In genomic region chr5:134438641-134439621, GRCh38 we compare ENCODE assay signal across 9 cellular contexts. TPM values are rescaled to one million over a fixed set of nuclear protein-coding genes. Genes with fewer than 3 reads are reported as not detected.
DNase-seq lines count a peak whose midpoint lies in the region; ATAC-seq and TF ChIP-seq lines count a peak whose summit lies in the region.
"Had no signal": no experiment of that assay in that cellular context is flagged by ENCODE, and none has a peak within 500 bp of the region (broad histone marks: within the 10 kb centered on the region; RNA-seq: fewer than 3 reads in every experiment).

No MANE protein-coding gene starts in this region.

- H3K36me3 ChIP-seq in PC-9 (ENCODE audit: low read depth) = no peaks in the 10 kb centered on the region
- H3K36me3 ChIP-seq: thoracic aorta had no signal

- peaks cover 57% of the 10 kb centered on the region for H3K4me1 ChIP-seq in PC-9 (replicated peaks; ENCODE audit: insufficient read depth)

- intact Hi-C loops in PC-9 (cut with micrococcal nuclease; ENCODE audit: unreplicated experiment) = loop anchor here (1.0 to 5.0 kb wide), 7 partner anchors 27 to 128 kb away; partner anchors contain the start of gene UBE2B

- H3K4me2 ChIP-seq in PC-9 = peak overlapping the region; percentile 83

- no peaks in the 10 kb centered on the region for H4K20me1 ChIP-seq in PC-9 (ENCODE audit: insufficient read depth)

- DNase-seq in ELR (ENCODE audit: low read depth) = peak; percentile 86
- DNase-seq in PC-9 = peak; percentile 91 to 99
- peak; percentile 42 for DNase-seq in foreskin melanocyte
- peak; percentile 79 for DNase-seq in pons (ENCODE audit: low spot score)
- no peak for DNase-seq in SW 1271 (lab: John Stamatoyannopoulos, UW)
- no peak for DNase-seq in GM20000 (ENCODE audit: low spot score)
- DNase-seq in activated CD4-positive, alpha-beta T cell treated with anti-CD3 and anti-CD28 coated beads, Interleukin-2, amount 50 U/mL, for 1 hour = no peak

- no TSS peak for BruUV-seq in PC-9 (replicated peaks; lab: Mats Ljungman, UMichigan)

- no peaks in the 10 kb centered on the region for H3K79me2 ChIP-seq in PC-9 (ENCODE audit: low read depth)

- CTCF ChIA-PET in PC-9 (lab: Charles Lee) = no interaction called here

- no peak for ATAC-seq in HG02870 (IDR thresholded peaks at IDR 0.05; ENCODE audit: unreplicated experiment)

- H3K4me3 ChIP-seq in PC-9 = no peak overlapping the region
- H3K4me3 ChIP-seq: thoracic aorta had no signal

- H3K27ac ChIP-seq in PC-9 = peak overlapping the region; percentile 64
- H3K27ac ChIP-seq: thoracic aorta had no signal

- no peaks in the 10 kb centered on the region for H3K9me3 ChIP-seq in PC-9 (ENCODE audit: insufficient read depth, low read depth)
- H3K9me3 ChIP-seq: thoracic aorta had no signal

- no peaks in the 10 kb centered on the region for H3K27me3 ChIP-seq in PC-9 (ENCODE audit: insufficient read depth, low read depth)

- POLR2A ChIA-PET in PC-9 (lab: Charles Lee; ENCODE audit: unreplicated experiment) = interaction anchor here (0.5 kb wide), 1 partner anchor 114 kb away, joined by 3 read pairs; no protein-coding TSS in a partner anchor

- no peak overlapping the region for H2AFZ ChIP-seq in PC-9

- TF ChIP-seq CTCF in PC-9 (conservative IDR thresholded peaks at IDR 0.05) = no peak; the same call in 1 of the 2 replicates
- TF ChIP-seq CTCF in GM20000 (IDR thresholded peaks at IDR 0.05; ENCODE audit: extremely low read depth, missing control alignments) = no peak

- H3F3A ChIP-seq in PC-9 (ENCODE audit: insufficient read depth, low read depth) = peaks cover 58% of the 10 kb centered on the region

- H3K9me2 ChIP-seq in PC-9 (ENCODE audit: insufficient read depth) = no peaks in the 10 kb centered on the region

RNA-seq across cellular contexts. Expression of gene CDKN2AIPNL, which starts 27.2 kb away (rescaled TPM):
- 35.3 and 36.1 TPM in 2 replicates for total RNA-seq in PC-9 (2021)

Comparison
In these comparisons a context has a peak if more than half of its experiments do, and no peak if none do; other contexts are left out.
1. DNase-seq: peak in ELR (single experiment), PC-9 (2 of 2), foreskin melanocyte (single experiment) and pons (single experiment); none in SW 1271 (0 of 2), GM20000 (single experiment) and activated CD4-positive, alpha-beta T cell treated with anti-CD3 and anti-CD28 coated beads, Interleukin-2, amount 50 U/mL, for 1 hour (single experiment).